In the genomic region with DNA sequence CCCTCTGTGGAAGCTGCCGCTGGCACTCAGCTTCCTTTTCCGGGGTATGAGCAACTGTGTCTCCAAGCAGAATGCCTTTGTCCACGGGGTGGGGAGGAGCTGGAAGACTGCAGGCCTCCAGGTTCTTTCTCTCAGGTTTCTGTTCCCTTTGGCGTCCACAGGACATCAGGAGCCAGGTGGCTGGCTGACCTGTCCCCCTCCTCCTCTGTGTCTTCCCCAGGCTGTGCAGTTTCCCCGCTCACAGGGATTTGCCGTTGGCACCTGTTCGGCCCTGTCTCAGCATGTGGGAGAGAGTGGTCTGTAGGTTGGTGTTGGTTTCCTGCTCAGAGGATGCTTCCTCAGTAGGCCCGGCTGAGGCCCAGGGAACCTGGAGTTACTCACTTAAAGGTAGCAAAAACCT, we compare ENCODE assay signal across 13 cellular contexts. TPM values are rescaled to one million over a fixed set of nuclear protein-coding genes. Genes with fewer than 3 reads are reported as not detected.
DNase-seq lines count a peak whose midpoint lies in the region; ATAC-seq, FAIRE-seq and TF ChIP-seq lines count a peak whose summit lies in the region.
"Had no signal": no experiment of that assay in that cellular context is flagged by ENCODE, and none has a peak within 500 bp of the region (broad histone marks: within the 10 kb centered on the region; RNA-seq: fewer than 3 reads in every experiment).

No MANE protein-coding gene starts in this region.

- TF ChIP-seq POLR2A in H1 (IDR thresholded peaks at IDR 0.05; ENCODE audit: control extremely low read depth in 1 of 2, low read depth in 2 of 2, low read length in 2 of 2) (no peak), GM12892 (IDR thresholded peaks at IDR 0.05; ENCODE audit: low read depth, low read length) (no peak)

- H3K27me3 ChIP-seq in CD4-positive, CD25-positive, alpha-beta regulatory T cell (ENCODE audit: control insufficient read depth, insufficient read depth, low read length) = no peaks in the 10 kb centered on the region
- no peaks in the 10 kb centered on the region for H3K27me3 ChIP-seq in H1 (replicated peaks in 1 of 4; ENCODE audit: control insufficient read depth in 3 of 4, extremely low read depth in 1 of 4, insufficient read depth in 3 of 4, low read length in 3 of 4)

- no peak overlapping the region for H2BK120ac ChIP-seq in H1 (replicated peaks; ENCODE audit: low read depth, low read length)

- H2BK12ac ChIP-seq in H1 (ENCODE audit: low read depth, low read length) = peak overlapping the region; percentile 68

- POLR2A ChIA-PET in H1 (lab: Charles Lee; ENCODE audit: partially characterized antibody) = interaction anchor here (2.9 kb wide), 1 partner anchor 51 kb away, joined by 10 read pairs; a partner anchor contains a TSS

- H3K79me1 ChIP-seq in H1 (ENCODE audit: low read depth, low read length) = peaks cover 19% of the 10 kb centered on the region

- H3K27ac ChIP-seq in CD4-positive, CD25-positive, alpha-beta regulatory T cell (ENCODE audit: insufficient read depth, low read length, poor library complexity, severe bottlenecking) = no peak overlapping the region
- H3K27ac ChIP-seq in H1 (ENCODE audit: low read depth, low read length) = no peak overlapping the region
- H3K27ac ChIP-seq: GM23248 had no signal

- H3K9ac ChIP-seq in H1 (replicated peaks in 1 of 4; ENCODE audit: extremely low read depth in 1 of 4, low read depth in 3 of 4, low read length in 3 of 4) = 0 out of 7 replicates have a peak overlapping the region, but pooled peaks of 1 of the 4 experiments have one; percentile 6
- H3K9ac ChIP-seq: GM23248 had no signal

- peaks cover 0 to 5% of the 10 kb centered on the region in 2 experiments for H4K20me1 ChIP-seq in H1 (replicated peaks in 1 of 2; ENCODE audit: control insufficient read depth in 1 of 2, insufficient read depth in 2 of 2, low read length in 2 of 2)

- H3K27ac Mint-ChIP-seq in CD4-positive, CD25-positive, alpha-beta regulatory T cell = peak overlapping the region in 2 of 3 donors; percentile 62 to 90
- H3K27ac Mint-ChIP-seq in neural crest cell (ENCODE audit: unreplicated experiment) = peak overlapping the region; percentile 85

- peaks cover 30 to 69% (median 46%) of the 10 kb centered on the region in 4 donors for H3K4me1 Mint-ChIP-seq in CD4-positive, CD25-positive, alpha-beta regulatory T cell
- peaks cover 49% of the 10 kb centered on the region for H3K4me1 Mint-ChIP-seq in neural crest cell

- H3K4me2 ChIP-seq in H1 (ENCODE audit: insufficient read depth in 1 of 2, low read depth in 2 of 2, low read length in 2 of 2) = no peak overlapping the region; a peak in 1 of 4 replicates

- H3K4me1 ChIP-seq in CD4-positive, CD25-positive, alpha-beta regulatory T cell (ENCODE audit: control insufficient read depth, insufficient read depth, low read length, poor library complexity, severe bottlenecking) = peaks cover 14% of the 10 kb centered on the region
- peaks cover 11 to 27% (median 16%) of the 10 kb centered on the region in 4 experiments; a peak in 5 of 7 replicates for H3K4me1 ChIP-seq in H1 (replicated peaks in 1 of 4; ENCODE audit: control insufficient read depth in 3 of 4, insufficient read depth in 4 of 4, low read length in 3 of 4)

- no peak overlapping the region for H3K56ac ChIP-seq in H1 (replicated peaks; ENCODE audit: insufficient read length, low read depth, low read length)

- no peak overlapping the region for H3K4ac ChIP-seq in H1 (replicated peaks; ENCODE audit: insufficient read length, low read depth, low read length)

- H4K91ac ChIP-seq in H1 (replicated peaks; ENCODE audit: insufficient read length, low read length) = no peak overlapping the region

- H3K4me3 ChIP-seq in CD4-positive, CD25-positive, alpha-beta regulatory T cell (ENCODE audit: low read depth, low read length) = no peak overlapping the region
- H3K4me3 ChIP-seq in H1 (ENCODE audit: extremely low read depth in 1 of 4, insufficient read depth in 2 of 4, low read depth in 3 of 4, low read length in 4 of 4) = no peak overlapping the region
- H3K4me3 ChIP-seq: GM23248 had no signal

- no peak for TF ChIP-seq EP300 in H1 (IDR thresholded peaks at IDR 0.05; ENCODE audit: borderline replicate concordance in 1 of 2, low read depth in 2 of 2, low read length in 2 of 2)

- peak overlapping the region; percentile 48; the same call in 1 of the 2 replicates for H3K18ac ChIP-seq in H1 (ENCODE audit: extremely low read depth, low read length)

- CTCF ChIA-PET in H1 (lab: Charles Lee; ENCODE audit: partially characterized antibody) = interaction anchor here (0.9 to 2.5 kb wide), 6 partner anchors 9 to 50 kb away, joined by 3 to 12 read pairs (median 6); a partner anchor contains a TSS

- no peaks in the 10 kb centered on the region for H3K27me3 Mint-ChIP-seq in CD4-positive, CD25-positive, alpha-beta regulatory T cell
- no peaks in the 10 kb centered on the region for H3K27me3 Mint-ChIP-seq in neural crest cell (ENCODE audit: low read depth)
- H3K27me3 Mint-ChIP-seq: activated CD4-positive, alpha-beta T cell treated with anti-CD3 and anti-CD28 coated beads, Interleukin-2, amount 10 ng/mL, durations not matched to agents 7 days and 5 days had no signal

- TF ChIP-seq RAD21 in H1 (IDR thresholded peaks at IDR 0.05 in 1 of 2, conservative IDR thresholded peaks at IDR 0.05 in 1 of 2; ENCODE audit: low read depth in 2 of 2, low read length in 2 of 2) = no peak

- H3K23me2 ChIP-seq in H1 (ENCODE audit: low read depth, low read length) = 0 out of 2 replicates have a peak, but pooled peaks cover 1% of the 10 kb centered on the region

- WGBS in H1 (ENCODE audit: extremely low coverage in 1 of 2, insufficient coverage in 1 of 2, insufficient read length in 1 of 2, insufficient replicate concordance in 2 of 2, low coverage in 1 of 2, low lambda C conversion rate in 2 of 2, missing lambda C conversion rate in 1 of 2), 2 experiments = 87% methylated on average over 8 of the region's 8 CpGs; no CpG with 5 or more reads in 1 of the 2 experiments

- no peaks in the 10 kb centered on the region for H3K9me3 ChIP-seq in CD4-positive, CD25-positive, alpha-beta regulatory T cell (ENCODE audit: control insufficient read depth in 2 of 2, low read length in 2 of 2)
- no peaks in the 10 kb centered on the region for H3K9me3 ChIP-seq in H1 (ENCODE audit: insufficient read depth in 2 of 2, low read depth in 1 of 2, low read length in 1 of 2)

- H2AFZ ChIP-seq in H1 (ENCODE audit: low read length) = no peak overlapping the region
- H2AFZ ChIP-seq: GM23248 had no signal

- ATAC-seq in CD4-positive, CD25-positive, alpha-beta regulatory T cell (ENCODE audit: low read depth in 2 of 2) = no peak
- no peak for ATAC-seq in HG03469 (IDR thresholded peaks at IDR 0.05; ENCODE audit: unreplicated experiment)

- no peak overlapping the region for H3K23ac ChIP-seq in H1 (ENCODE audit: insufficient read length)

- no peak overlapping the region; the same call in 1 of the 2 replicates for H2BK5ac ChIP-seq in H1 (ENCODE audit: low read depth, low read length)

- H3K4me3 Mint-ChIP-seq in CD4-positive, CD25-positive, alpha-beta regulatory T cell = no peak overlapping the region
- no peak overlapping the region for H3K4me3 Mint-ChIP-seq in neural crest cell
- H3K4me3 Mint-ChIP-seq: activated CD4-positive, alpha-beta T cell treated with anti-CD3 and anti-CD28 coated beads, Interleukin-2, amount 10 ng/mL, durations not matched to agents 7 days and 5 days; T-helper 2 cell treated with Interferon-gamma antibody and Interleukin-4, amounts not matched to agents 5 μg/mL and 100 μg/mL, for 36 hours had no signal

- no peak overlapping the region for H2AK5ac ChIP-seq in H1 (ENCODE audit: low read depth, low read length)

- FAIRE-seq in H1 (lab: Jason Lieb, UNC) = no peak
- no peak for FAIRE-seq in GM12892 (lab: Jason Lieb, UNC)

- no peak for DNase-seq in CD4-positive, CD25-positive, alpha-beta regulatory T cell
- DNase-seq in NCI-H1417 treated with DMSO at 0.1 percent for 48 hours (lab: John Stamatoyannopoulos, UW) (peak; percentile 27), H1 (ENCODE audit: low read depth in 1 of 2, low spot score in 2 of 2) (no peak), neural crest cell (ENCODE audit: low read depth, low spot score) (no peak), KG1 (lab: John Stamatoyannopoulos, UW) (no peak), SW 1271 (lab: John Stamatoyannopoulos, UW) (no peak), GM12892 (ENCODE audit: insufficient read length) (no peak)
- DNase-seq: activated CD4-positive, alpha-beta T cell treated with anti-CD3 and anti-CD28 coated beads, Interleukin-2, amount 10 ng/mL, durations not matched to agents 7 days and 5 days; activated T-cell treated with anti-CD3 and anti-CD28 coated beads, Interleukin-2, amount 50 U/mL, for 48 hours; AML-193; GM23248 had no signal

- H3K36me3 Mint-ChIP-seq in CD4-positive, CD25-positive, alpha-beta regulatory T cell = peaks cover 5% of the 10 kb centered on the region
- H3K36me3 Mint-ChIP-seq in neural crest cell (ENCODE audit: low read depth) = no peaks in the 10 kb centered on the region

- peaks cover 0 to 36% of the 10 kb centered on the region in 2 experiments; a peak in 2 of 4 replicates for H3K79me2 ChIP-seq in H1 (ENCODE audit: control insufficient read depth in 1 of 2, insufficient read depth in 2 of 2, low read length in 2 of 2)

- H2BK20ac ChIP-seq in H1 (ENCODE audit: low read length) = peak overlapping the region; percentile 61; the same call in 1 of the 2 replicates

- H3K36me3 ChIP-seq in CD4-positive, CD25-positive, alpha-beta regulatory T cell (ENCODE audit: control insufficient read depth, insufficient read depth, low read length) = peaks cover 23% of the 10 kb centered on the region
- H3K36me3 ChIP-seq in H1 (ENCODE audit: control insufficient read depth in 2 of 4, insufficient read depth in 4 of 4, low read length in 3 of 4) = peaks cover 0 to 7% (median 0%) of the 10 kb centered on the region in 4 experiments; a peak in 1 of 8 replicates

- H2BK15ac ChIP-seq in H1 (ENCODE audit: low read length) = no peak overlapping the region; the same call in 1 of the 2 replicates

- H4K5ac ChIP-seq in H1 (ENCODE audit: insufficient read length, low read depth, low read length) = no peak overlapping the region

- no peak overlapping the region for H4K8ac ChIP-seq in H1 (ENCODE audit: extremely low read depth, insufficient read depth, low read length)

- no peak for TF ChIP-seq CTCF in H1 (IDR thresholded peaks at IDR 0.05; ENCODE audit: control extremely low read depth in 1 of 3, insufficient read depth in 1 of 3, low read depth in 1 of 3, low read length in 3 of 3)
- TF ChIP-seq CTCF in neural crest cell (conservative IDR thresholded peaks at IDR 0.05) = no peak

- H3K14ac ChIP-seq in H1 (ENCODE audit: insufficient read length) = no peak overlapping the region

- H3K9me3 Mint-ChIP-seq in CD4-positive, CD25-positive, alpha-beta regulatory T cell = no peaks in the 10 kb centered on the region
- no peaks in the 10 kb centered on the region for H3K9me3 Mint-ChIP-seq in neural crest cell
- H3K9me3 Mint-ChIP-seq: activated CD4-positive, alpha-beta T cell treated with anti-CD3 and anti-CD28 coated beads, Interleukin-2, amount 10 ng/mL, durations not matched to agents 7 days and 5 days; T-helper 2 cell treated with Interferon-gamma antibody and Interleukin-4, amounts not matched to agents 5 μg/mL and 100 μg/mL, for 36 hours had no signal

RNA-seq across cellular contexts. Expression of a gene that starts 43.5 kb away (rescaled TPM):
- total RNA-seq in CD4-positive, CD25-positive, alpha-beta regulatory T cell = 77.9 TPM
- polyA plus RNA-seq in CD4-positive, CD25-positive, alpha-beta regulatory T cell = 10 to 100 TPM; 47.6 to 75.4 (median 51.5) TPM
- 56.2 and 57.0 TPM in 2 replicates for total RNA-seq in H1 (2021; fragmentation: NEBNext Ultra II Directional; extraction: Animal tissue kit (Norgen Biotek cat#: 25700))
- polyA plus RNA-seq in H1 (2011; rRNA removed) = 38.0 and 54.0 TPM in 2 replicates
- polyA plus RNA-seq in H1 (2011; cell fraction: cytosol; rRNA removed) = 36.7 TPM
- 22.3 TPM for polyA plus RNA-seq in H1 (2011; cell fraction: nucleus; rRNA removed)
- polyA plus RNA-seq in H1 (2012, experiment 1 of 2) = 18.8 to 29.1 TPM (median 24.2 TPM) in 4 replicates
- 22.1 TPM for polyA plus RNA-seq in H1 (2012, experiment 2 of 2)
- 30.3 TPM for polyA plus RNA-seq in H1 (2013, experiment 1 of 2)
- 38.2 TPM for polyA plus RNA-seq in H1 (2013, experiment 2 of 2)
- polyA minus RNA-seq in H1 (2011; rRNA and poly(A)+ RNA removed) = 98.2 and 160 TPM in 2 replicates
- 25.1 TPM for polyA minus RNA-seq in H1 (2011; cell fraction: cytosol; rRNA and poly(A)+ RNA removed)
- polyA minus RNA-seq in H1 (2011; cell fraction: nucleus; rRNA and poly(A)+ RNA removed) = 31.9 TPM
- total RNA-seq in neural crest cell = 55.7 and 56.3 TPM in 2 replicates
- 17.6 TPM for polyA plus RNA-seq in GM12892 (2012; ENCODE audit: missing spikeins)

RNA-seq across cellular contexts. Expression of a gene that starts 50.6 kb away (rescaled TPM):
- total RNA-seq in CD4-positive, CD25-positive, alpha-beta regulatory T cell = 33.0 TPM
- polyA plus RNA-seq in CD4-positive, CD25-positive, alpha-beta regulatory T cell = 10 to 100 TPM; 67.5 to 89.9 (median 76.2) TPM
- total RNA-seq in H1 (2021; fragmentation: NEBNext Ultra II Directional; extraction: Animal tissue kit (Norgen Biotek cat#: 25700)) = 286 and 290 TPM in 2 replicates
- polyA plus RNA-seq in H1 (2011; rRNA removed) = 737 and 756 TPM in 2 replicates
- 693 TPM for polyA plus RNA-seq in H1 (2011; cell fraction: cytosol; rRNA removed)
- polyA plus RNA-seq in H1 (2011; cell fraction: nucleus; rRNA removed) = 226 TPM
- 284 to 364 TPM (median 320 TPM) in 4 replicates for polyA plus RNA-seq in H1 (2012, experiment 1 of 2)
- 92.9 TPM for polyA plus RNA-seq in H1 (2012, experiment 2 of 2)
- polyA plus RNA-seq in H1 (2013, experiment 1 of 2) = 184 TPM
- 177 TPM for polyA plus RNA-seq in H1 (2013, experiment 2 of 2)
- polyA minus RNA-seq in H1 (2011; rRNA and poly(A)+ RNA removed) = 235 and 271 TPM in 2 replicates
- polyA minus RNA-seq in H1 (2011; cell fraction: cytosol; rRNA and poly(A)+ RNA removed) = 276 TPM
- 139 TPM for polyA minus RNA-seq in H1 (2011; cell fraction: nucleus; rRNA and poly(A)+ RNA removed)
- 314 and 316 TPM in 2 replicates for total RNA-seq in neural crest cell
- 449 TPM for polyA plus RNA-seq in GM12892 (2012; ENCODE audit: missing spikeins)

RNA-seq across cellular contexts. Expression of a gene that starts 57.5 kb away (rescaled TPM):
- 48.3 TPM for total RNA-seq in CD4-positive, CD25-positive, alpha-beta regulatory T cell
- 100 to 1,000 TPM; 158 to 237 (median 214) TPM for polyA plus RNA-seq in CD4-positive, CD25-positive, alpha-beta regulatory T cell
- 81.5 and 82.2 TPM in 2 replicates for total RNA-seq in H1 (2021; fragmentation: NEBNext Ultra II Directional; extraction: Animal tissue kit (Norgen Biotek cat#: 25700))
- polyA plus RNA-seq in H1 (2011; rRNA removed) = 107 and 133 TPM in 2 replicates
- polyA plus RNA-seq in H1 (2011; cell fraction: cytosol; rRNA removed) = 110 TPM
- 75.1 TPM for polyA plus RNA-seq in H1 (2011; cell fraction: nucleus; rRNA removed)
- 69.2 to 97.4 TPM (median 70.7 TPM) in 4 replicates for polyA plus RNA-seq in H1 (2012, experiment 1 of 2)
- polyA plus RNA-seq in H1 (2012, experiment 2 of 2) = 41.0 TPM
- 86.8 TPM for polyA plus RNA-seq in H1 (2013, experiment 1 of 2)
- polyA plus RNA-seq in H1 (2013, experiment 2 of 2) = 94.8 TPM
- 46.0 and 54.6 TPM in 2 replicates for polyA minus RNA-seq in H1 (2011; rRNA and poly(A)+ RNA removed)
- polyA minus RNA-seq in H1 (2011; cell fraction: cytosol; rRNA and poly(A)+ RNA removed) = 30.7 TPM
- 28.1 TPM for polyA minus RNA-seq in H1 (2011; cell fraction: nucleus; rRNA and poly(A)+ RNA removed)
- 74.8 and 76.8 TPM in 2 replicates for total RNA-seq in neural crest cell
- polyA plus RNA-seq in GM12892 (2012; ENCODE audit: missing spikeins) = 96.2 TPM
